Comparison of ENCODE assay signal across 15 cellular contexts in genomic region chr2:201883970-201884369, GRCh38.
DNase-seq lines count a peak whose midpoint lies in the region; ATAC-seq, FAIRE-seq and TF ChIP-seq lines count a peak whose summit lies in the region.
"Had no signal": no experiment of that assay in that cellular context is flagged by ENCODE, and none has a peak within 500 bp of the region (broad histone marks: within the 10 kb centered on the region; RNA-seq: fewer than 3 reads in every experiment).

No MANE protein-coding gene starts in this region.

- peak overlapping the region; percentile 62 for H2BK120ac ChIP-seq in IMR-90 (ENCODE audit: low read depth, low read length)

- TF ChIP-seq POLR2A in IMR-90 (IDR thresholded peaks at IDR 0.05; ENCODE audit: low read depth, low read length) (no peak), sigmoid colon (IDR thresholded peaks at IDR 0.05) (no peak)

- BruUV-seq in IMR-90 (replicated peaks; lab: Mats Ljungman, UMichigan) = no TSS peak

- intact Hi-C loops in IMR-90 (cut with micrococcal nuclease) = no loop called here
- intact Hi-C loops in left cardiac atrium (cut with DNase I) = loop anchor here in 1 of 2 donors (10.0 kb wide), 1 partner anchor 151 kb away; the partner anchor contains the start of gene FZD7
- intact Hi-C loops in sigmoid colon (cut with DNase I) = no loop called here

- peak overlapping the region; percentile 27; the same call in 1 of the 2 replicates for H2BK20ac ChIP-seq in IMR-90 (ENCODE audit: low read depth, low read length)

- H3K27ac ChIP-seq in IMR-90 (ENCODE audit: insufficient read depth, low read length) (no peak overlapping the region), sigmoid colon (peak overlapping the region in 3 of 4 donors; percentile 17 to 29 (median 19))
- H3K27ac ChIP-seq: SJSA1 had no signal

- no peak overlapping the region for H2AFZ ChIP-seq in IMR-90 (replicated peaks; ENCODE audit: low read length, poor library complexity)

- H3K23ac ChIP-seq in IMR-90 (ENCODE audit: low read depth, low read length) = no peak overlapping the region

- no peak overlapping the region for H4K5ac ChIP-seq in IMR-90 (ENCODE audit: low read depth, low read length)

- no peak overlapping the region for H3K56ac ChIP-seq in IMR-90 (ENCODE audit: extremely low read depth, insufficient read depth, low read length)

- H3K9me3 ChIP-seq in BE2C (no peaks in the 10 kb centered on the region), IMR-90 (ENCODE audit: control insufficient read depth, insufficient read depth, low read length) (no peaks in the 10 kb centered on the region), sigmoid colon (no peaks in the 10 kb centered on the region)
- H3K9me3 ChIP-seq: SJSA1 had no signal

- no peak for TF ChIP-seq RAD21 in IMR-90 (IDR thresholded peaks at IDR 0.05; ENCODE audit: low read length)

- peaks cover 47% of the 10 kb centered on the region for H3K4me1 ChIP-seq in BE2C
- H3K4me1 ChIP-seq in IMR-90 (ENCODE audit: control insufficient read depth, insufficient read depth, low read length) = peaks cover 30% of the 10 kb centered on the region
- peaks cover 0 to 21% (median 12%) of the 10 kb centered on the region in 4 donors for H3K4me1 ChIP-seq in sigmoid colon

- H4K8ac ChIP-seq in IMR-90 (ENCODE audit: low read depth in 2 of 2, low read length in 2 of 2) = no peak overlapping the region

- peaks cover 13% of the 10 kb centered on the region for H3K9me1 ChIP-seq in IMR-90 (ENCODE audit: insufficient read depth, low read length)

- peak overlapping the region; percentile 76; the same call in 1 of the 2 replicates for H3K4ac ChIP-seq in IMR-90 (ENCODE audit: low read depth, low read length)

- dilution Hi-C loops in IMR-90 (cut with HindIII; ENCODE audit: low sequenced_read_pairs, unreplicated experiment) = no loop called here

- no peak overlapping the region for H2AK9ac ChIP-seq in IMR-90 (replicated peaks; ENCODE audit: low read depth, low read length, poor library complexity)

- no peak overlapping the region for H3K4me2 ChIP-seq in IMR-90 (ENCODE audit: low read depth, low read length)

- H2AK5ac ChIP-seq in IMR-90 (ENCODE audit: low read depth, low read length) = 0 out of 2 replicates have a peak overlapping the region, but pooled peaks have one; percentile 32

- no peak for FAIRE-seq in frontal cortex (lab: Jason Lieb, UNC)
- FAIRE-seq: D721Med, H1 had no signal

- no peak overlapping the region for H2BK5ac ChIP-seq in IMR-90 (ENCODE audit: low read depth, low read length, poor library complexity, severe bottlenecking)

- no peak for DNase-seq in BE2C
- DNase-seq in IMR-90 = no peak
- no peak for DNase-seq in left cardiac atrium
- no peak for DNase-seq in sigmoid colon
- no peak for DNase-seq in frontal cortex (ENCODE audit: low spot score in 2 of 2)
- no peak for DNase-seq in MV-4-11 (lab: John Stamatoyannopoulos, UW)
- no peak for DNase-seq in activated effector memory CD4-positive, alpha-beta T cell treated with anti-CD3 and anti-CD28 coated beads, Interleukin-2, amount 50 U/mL, for 16 hours
- DNase-seq: ACHN; CD8-positive, alpha-beta T cell; Kasumi-1; NCI-H1436 treated with DMSO at 0.1 percent for 48 hours; NCI-H2081 had no signal

- CTCF ChIA-PET in IMR-90 (lab: Yijun Ruan, JAX) = no interaction called here

- TF ChIP-seq EP300 in sigmoid colon (IDR thresholded peaks at IDR 0.05) = no peak

- POLR2A ChIA-PET in IMR-90 (lab: Charles Lee; ENCODE audit: unreplicated experiment) = no interaction called here

- H4K91ac ChIP-seq in IMR-90 (ENCODE audit: insufficient read depth, low read depth, low read length) = 0 out of 2 replicates have a peak overlapping the region, but pooled peaks have one; percentile 20

- no peaks in the 10 kb centered on the region for H4K20me1 ChIP-seq in IMR-90 (ENCODE audit: insufficient read depth, low read length)

- 0 out of 2 replicates have a peak overlapping the region, but pooled peaks have one; percentile 12 for H3K18ac ChIP-seq in IMR-90 (ENCODE audit: low read depth, low read length)

- H3K36me3 ChIP-seq in BE2C (no peaks in the 10 kb centered on the region), IMR-90 (ENCODE audit: control insufficient read depth, insufficient read depth, low read length) (no peaks in the 10 kb centered on the region), sigmoid colon (no peaks in the 10 kb centered on the region)
- H3K36me3 ChIP-seq: SJSA1 had no signal

- ATAC-seq in IMR-90 (ENCODE audit: low read depth) (no peak), left cardiac atrium (peak; percentile 16 to 20)
- ATAC-seq: CD8-positive, alpha-beta T cell had no signal

- in situ Hi-C loops in IMR-90 (cut with MboI; ENCODE audit: low sequenced_read_pairs) = no loop called here

- 80% methylated on average over 1 of the region's 3 CpGs; no CpG with 5 or more reads in 1 of the 2 experiments for WGBS in IMR-90 (ENCODE audit: extremely low coverage in 2 of 2, insufficient read length in 1 of 2), 2 experiments
- 53 to 67% methylated on average over 3 of the region's 3 CpGs for WGBS in sigmoid colon, 2 donors

- H3K14ac ChIP-seq in IMR-90 (replicated peaks; ENCODE audit: low read depth, low read length) = 0 out of 2 replicates have a peak overlapping the region, but pooled peaks have one; percentile 35

- peak overlapping the region; percentile 45; the same call in 1 of the 2 replicates for H3K4me3 ChIP-seq in BE2C (ENCODE audit: low read depth, low read length)
- no peak overlapping the region for H3K4me3 ChIP-seq in IMR-90 (ENCODE audit: insufficient read depth, low read depth, low read length)
- no peak overlapping the region for H3K4me3 ChIP-seq in sigmoid colon
- H3K4me3 ChIP-seq: SJSA1 had no signal

- no peaks in the 10 kb centered on the region for H3K27me3 ChIP-seq in BE2C
- H3K27me3 ChIP-seq in IMR-90 (ENCODE audit: control insufficient read depth, insufficient read depth, low read length) = no peaks in the 10 kb centered on the region
- no peaks in the 10 kb centered on the region for H3K27me3 ChIP-seq in sigmoid colon
- H3K27me3 ChIP-seq: SJSA1 had no signal

- H2BK15ac ChIP-seq in IMR-90 (ENCODE audit: low read depth, low read length) = 0 out of 3 replicates have a peak overlapping the region, but pooled peaks have one; percentile 21

- no peak overlapping the region for H3K9ac ChIP-seq in IMR-90 (ENCODE audit: low read depth, low read length)

- H3K79me1 ChIP-seq in IMR-90 (ENCODE audit: low read depth in 1 of 2, low read length in 2 of 2) = peaks cover 0 to 44% of the 10 kb centered on the region in 2 experiments; a peak in 2 of 4 replicates

- TF ChIP-seq CTCF in BE2C (IDR thresholded peaks at IDR 0.05; ENCODE audit: low read depth, low read length) (no peak), IMR-90 (conservative IDR thresholded peaks at IDR 0.05; ENCODE audit: low read depth, low read length) (no peak), sigmoid colon (IDR thresholded peaks at IDR 0.05) (no peak)

TF ChIP-seq in IMR-90, 13 proteins besides CTCF, POLR2A, EP300 and RAD21:
- TF ChIP-seq CHD1 (IDR thresholded peaks at IDR 0.05; ENCODE audit: low read depth, low read length) = no peak
- no peak for TF ChIP-seq FOS (IDR thresholded peaks at IDR 0.05; ENCODE audit: low read depth, low read length)
- no peak for TF ChIP-seq SMC3 (IDR thresholded peaks at IDR 0.05; ENCODE audit: low read depth, low read length)
